ENCODE assay signal across 32 cellular contexts in genomic region chr3:171212648-171213047, GRCh38.
"Had no signal": no experiment of that assay in that cellular context is flagged by ENCODE, and none has a peak within 500 bp of the region (broad histone marks: within the 10 kb centered on the region; RNA-seq: fewer than 3 reads in every experiment).

No MANE protein-coding gene starts in this region.

- H3K27me3 ChIP-seq: ascending aorta, breast epithelium, cardiac muscle cell, colonic mucosa had no signal

- ATAC-seq: activated CD4-positive, CD25-positive, alpha-beta regulatory T cell treated with anti-CD3 and anti-CD28 coated beads, Interleukin-2, amount 50 U/mL, for 24 hours; activated CD8-positive, alpha-beta T cell treated with anti-CD3 and anti-CD28 coated beads for 36 hours; activated T-cell treated with anti-CD3 and anti-CD28 coated beads, Interleukin-2, amount 50 U/mL, for 4 hours; activated T-helper 17 cell treated with anti-CD3 and anti-CD28 coated beads, Interleukin-2, amount 50 U/mL, for 72 hours; T-helper 17 cell had no signal

- DNase-seq: activated B cell treated with CpG ODN at 0.5 μM for 24 hours; activated CD4-positive, alpha-beta T cell treated with anti-CD3 and anti-CD28 coated beads for 48 hours; activated CD4-positive, alpha-beta T cell treated with anti-CD3 and anti-CD28 coated beads, Interleukin-2, amount 50 U/mL, for 1 hour; activated CD4-positive, alpha-beta T cell treated with anti-CD3 and anti-CD28 coated beads, Interleukin-2, amount 50 U/mL, for 48 hours; activated CD8-positive, alpha-beta memory T cell treated with anti-CD3 and anti-CD28 coated beads for 24 hours; activated CD8-positive, alpha-beta T cell treated with anti-CD3 and anti-CD28 coated beads for 36 hours; activated effector memory CD4-positive, alpha-beta T cell treated with Interleukin-2 at 50 U/mL for 16 hours; activated gamma-delta T cell treated with Interleukin-2 at 50 U/mL for 16 hours; activated naive CD4-positive, alpha-beta T cell treated with anti-CD3 and anti-CD28 coated beads, Interleukin-2, amount 50 U/mL, for 16 hours; activated naive CD4-positive, alpha-beta T cell treated with Interleukin-2 at 50 U/mL for 16 hours; activated naive CD8-positive, alpha-beta T cell treated with anti-CD3 and anti-CD28 coated beads, Interleukin-2, amount 10 ng/mL, durations not matched to agents 7 days and 5 days; activated T-cell treated with anti-CD3 and anti-CD28 coated beads, Interleukin-2, amount 50 U/mL, for 4 hours; central memory CD4-positive, alpha-beta T cell; cerebellar nuclear complex; colonic mucosa; effector CD8-positive, alpha-beta T cell; foreskin fibroblast; head of caudate nucleus; T-helper 17 cell; T1000; WERI-Rb-1 had no signal

- H3K27ac Mint-ChIP-seq: activated B cell treated with CpG ODN at 0.5 μM for 24 hours; activated CD8-positive, alpha-beta T cell treated with anti-CD3 and anti-CD28 coated beads for 36 hours; activated T-helper 17 cell treated with anti-CD3 and anti-CD28 coated beads, Interleukin-2, amount 50 U/mL, for 72 hours; brain; T-helper 17 cell; T-helper 2 cell treated with Interferon-gamma antibody and Interleukin-4, amounts not matched to agents 5 μg/mL and 100 μg/mL, for 36 hours had no signal

- H3K4me3 Mint-ChIP-seq: activated B cell treated with CpG ODN at 0.5 μM for 24 hours; activated CD8-positive, alpha-beta T cell treated with anti-CD3 and anti-CD28 coated beads for 36 hours; activated naive CD8-positive, alpha-beta T cell treated with anti-CD3 and anti-CD28 coated beads, Interleukin-2, amount 10 ng/mL, durations not matched to agents 7 days and 5 days; activated T-cell treated with anti-CD3 and anti-CD28 coated beads, Interleukin-2, amount 50 U/mL, for 4 hours; activated T-helper 17 cell treated with anti-CD3 and anti-CD28 coated beads, Interleukin-2, amount 50 U/mL, for 72 hours; brain; T-helper 17 cell; T-helper 2 cell treated with Interferon-gamma antibody and Interleukin-4, amounts not matched to agents 5 μg/mL and 100 μg/mL, for 36 hours had no signal

- H3K9me3 Mint-ChIP-seq: activated B cell treated with CpG ODN at 0.5 μM for 24 hours; activated CD8-positive, alpha-beta T cell treated with anti-CD3 and anti-CD28 coated beads for 36 hours; activated naive CD8-positive, alpha-beta T cell treated with anti-CD3 and anti-CD28 coated beads, Interleukin-2, amount 10 ng/mL, durations not matched to agents 7 days and 5 days; activated T-cell treated with anti-CD3 and anti-CD28 coated beads, Interleukin-2, amount 50 U/mL, for 4 hours; activated T-helper 17 cell treated with anti-CD3 and anti-CD28 coated beads, Interleukin-2, amount 50 U/mL, for 72 hours; brain; T-helper 2 cell treated with Interferon-gamma antibody and Interleukin-4, amounts not matched to agents 5 μg/mL and 100 μg/mL, for 36 hours had no signal

- H3K36me3 ChIP-seq: ascending aorta, breast epithelium, cardiac muscle cell, colonic mucosa, WERI-Rb-1 had no signal

- H3K9me3 ChIP-seq: ascending aorta, breast epithelium, colonic mucosa had no signal

- H3K27ac ChIP-seq: ascending aorta, breast epithelium, cardiac muscle cell, colonic mucosa, epithelial cell of prostate, WERI-Rb-1 had no signal

- H3K4me1 Mint-ChIP-seq: activated B cell treated with CpG ODN at 0.5 μM for 24 hours had no signal

- FAIRE-seq: endometrium, endothelial cell of umbilical vein, frontal cortex had no signal

- H3K4me1 ChIP-seq: ascending aorta, breast epithelium, colonic mucosa had no signal

- H3K27me3 Mint-ChIP-seq: activated B cell treated with CpG ODN at 0.5 μM for 24 hours; activated CD8-positive, alpha-beta T cell treated with anti-CD3 and anti-CD28 coated beads for 36 hours; activated naive CD8-positive, alpha-beta T cell treated with anti-CD3 and anti-CD28 coated beads, Interleukin-2, amount 10 ng/mL, durations not matched to agents 7 days and 5 days; activated T-helper 17 cell treated with anti-CD3 and anti-CD28 coated beads, Interleukin-2, amount 50 U/mL, for 72 hours; T-helper 17 cell had no signal

- H3K4me3 ChIP-seq: ascending aorta, breast epithelium, cardiac muscle cell, colonic mucosa had no signal
